8 cellular contexts compared by ENCODE assay signal in genomic region chr6:37354526-37355384, GRCh38. TPM values are rescaled to one million over a fixed set of nuclear protein-coding genes. Genes with fewer than 3 reads are reported as not detected.
DNase-seq lines count a peak whose midpoint lies in the region; ATAC-seq and TF ChIP-seq lines count a peak whose summit lies in the region.

No MANE protein-coding gene starts in this region.

- no peaks in the 10 kb centered on the region for H3K4me1 ChIP-seq in breast epithelium

- intact Hi-C loops in breast epithelium (cut with DNase I; ENCODE audit: low total_unique reads) = no loop called here

- peak overlapping the region; percentile 57 to 74 for H3K27ac ChIP-seq in breast epithelium

- H3K4me3 ChIP-seq in breast epithelium = peak overlapping the region; percentile 91 to 96 (median 95)

- DNase-seq in activated naive CD4-positive, alpha-beta T cell treated with Interleukin-2 at 50 U/mL for 16 hours = peak; percentile 17
- DNase-seq in activated naive CD4-positive, alpha-beta T cell (lab: John Stamatoyannopoulos, UW) = no peak
- peak; percentile 35 for DNase-seq in RPMI7951 (ENCODE audit: low read depth)
- DNase-seq in breast epithelium (ENCODE audit: low spot score in 2 of 2) = no peak
- peak; percentile 23 for DNase-seq in kidney glomerular epithelial cell (lab: John Stamatoyannopoulos, UW)
- DNase-seq in stimulated activated CD4-positive, alpha-beta T cell treated with anti-CD3 and anti-CD28 coated beads, Interleukin-2, amount 100 ng/mL, for 24 hours = peak; percentile 24 to 36

- TF ChIP-seq CTCF in breast epithelium (IDR thresholded peaks at IDR 0.05) = no peak

- ATAC-seq in GM18873 (IDR thresholded peaks at IDR 0.05; ENCODE audit: low FRiP score, unreplicated experiment) (no peak), HG03135 (IDR thresholded peaks at IDR 0.05; ENCODE audit: unreplicated experiment) (no peak)

- no peaks in the 10 kb centered on the region for H3K36me3 ChIP-seq in breast epithelium

- no peaks in the 10 kb centered on the region for H3K9me3 ChIP-seq in breast epithelium

- TF ChIP-seq POLR2A in breast epithelium (IDR thresholded peaks at IDR 0.05) = no peak

- H3K27me3 ChIP-seq in breast epithelium = no peaks in the 10 kb centered on the region

RNA-seq across cellular contexts. Expression of gene RNF8, which starts 1.0 kb away (rescaled TPM):
- total RNA-seq in RPMI7951 (2014; rRNA removed; shearing (Covaris generic)) = 18.0 and 25.5 TPM in 2 replicates
- 10 to 100 TPM in 2 of 3 donors, 1 to 10 TPM in 1; 7.8 to 16.0 (median 12.8) TPM for total RNA-seq in breast epithelium

Comparison
In these comparisons a context has a peak if more than half of its experiments do, and no peak if none do; other contexts are left out.
1. DNase-seq: peak in activated naive CD4-positive, alpha-beta T cell treated with Interleukin-2 at 50 U/mL for 16 hours (single experiment), RPMI7951 (single experiment), kidney glomerular epithelial cell (single experiment) and stimulated activated CD4-positive, alpha-beta T cell treated with anti-CD3 and anti-CD28 coated beads, Interleukin-2, amount 100 ng/mL, for 24 hours (2 of 2); none in activated naive CD4-positive, alpha-beta T cell (0 of 4) and breast epithelium (0 of 2).